8 cellular contexts compared by ENCODE assay signal in the genomic region with DNA sequence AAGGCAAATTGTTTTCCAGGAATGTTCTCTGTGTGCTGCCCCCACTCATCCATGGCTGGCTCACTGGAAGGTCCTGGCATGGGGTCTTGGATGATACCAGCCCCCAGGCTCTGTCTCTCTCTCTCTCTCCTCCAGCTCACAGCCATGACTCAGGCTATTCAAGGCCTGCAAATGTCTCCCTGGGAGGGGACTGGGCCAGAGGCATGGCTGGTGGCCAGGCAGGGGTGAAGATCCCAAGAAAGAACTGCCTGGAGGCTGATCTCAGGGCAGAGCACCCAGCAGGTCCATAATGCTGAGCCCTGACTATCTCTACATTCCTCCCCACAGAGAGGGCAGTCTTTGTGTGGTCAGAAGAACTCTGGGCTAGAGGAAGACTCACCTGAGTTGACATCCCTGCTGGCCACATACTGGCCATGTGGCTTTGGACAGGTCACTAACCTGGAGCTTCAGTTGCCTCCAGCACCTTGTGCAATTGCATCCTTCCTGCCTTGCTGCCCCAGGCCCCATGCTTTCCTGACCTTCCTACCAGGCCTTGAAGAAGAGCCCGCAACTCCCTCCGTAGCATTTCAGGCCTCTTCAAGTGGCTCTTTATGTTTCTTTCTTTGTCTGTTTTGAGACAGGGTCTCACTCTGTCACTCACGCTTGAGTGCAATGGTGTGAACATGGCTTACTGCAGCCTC.
DNase-seq lines count a peak whose midpoint lies in the region; ATAC-seq and TF ChIP-seq lines count a peak whose summit lies in the region.
"Had no signal": no experiment of that assay in that cellular context is flagged by ENCODE, and none has a peak within 500 bp of the region (broad histone marks: within the 10 kb centered on the region; RNA-seq: fewer than 3 reads in every experiment).

No MANE protein-coding gene starts in this region.

- POLR2A ChIA-PET in activated CD8-positive, alpha-beta T cell treated with anti-CD3 and anti-CD28 coated beads, Interleukin-2, amount 10 ng/mL, durations not matched to agents 7 days and 5 days (lab: Charles Lee), result no interaction called here

- no peak for TF ChIP-seq CTCF in mesothelial cell of epicardium (IDR thresholded peaks at IDR 0.05; ENCODE audit: unreplicated experiment)

- DNase-seq in NCI-H69 (lab: John Stamatoyannopoulos, UW), result peak; percentile 4
- DNase-seq in ecto neural progenitor cell (ENCODE audit: low spot score), result peak; percentile 41
- no peak for DNase-seq in mesothelial cell of epicardium (ENCODE audit: low spot score in 2 of 2, unreplicated experiment in 2 of 2)
- DNase-seq in effector CD8-positive, alpha-beta T cell (lab: John Stamatoyannopoulos, UW), result no peak
- no peak for DNase-seq in activated CD8-positive, alpha-beta T cell treated with anti-CD3 and anti-CD28 coated beads, Interleukin-2, amount 10 ng/mL, durations not matched to agents 7 days and 5 days
- DNase-seq in NCI-H1092 (lab: John Stamatoyannopoulos, UW), result no peak

- H3K27me3 Mint-ChIP-seq in mesothelial cell of epicardium (ENCODE audit: low read depth), result no peaks in the 10 kb centered on the region
- no peaks in the 10 kb centered on the region for H3K27me3 Mint-ChIP-seq in activated CD8-positive, alpha-beta T cell treated with anti-CD3 and anti-CD28 coated beads, Interleukin-2, amount 10 ng/mL, durations not matched to agents 7 days and 5 days (ENCODE audit: low read depth)

- H3K36me3 ChIP-seq in urinary bladder (ENCODE audit: insufficient read depth), result no peaks in the 10 kb centered on the region

- H3K4me1 Mint-ChIP-seq in mesothelial cell of epicardium, result peaks cover 65% of the 10 kb centered on the region
- peaks cover 10% of the 10 kb centered on the region for H3K4me1 Mint-ChIP-seq in activated CD8-positive, alpha-beta T cell treated with anti-CD3 and anti-CD28 coated beads, Interleukin-2, amount 10 ng/mL, durations not matched to agents 7 days and 5 days (ENCODE audit: low read depth)

- no peak overlapping the region for H3K4me3 Mint-ChIP-seq in mesothelial cell of epicardium
- H3K4me3 Mint-ChIP-seq in activated CD8-positive, alpha-beta T cell treated with anti-CD3 and anti-CD28 coated beads, Interleukin-2, amount 10 ng/mL, durations not matched to agents 7 days and 5 days, result no peak overlapping the region

- no peak overlapping the region for H3K4me3 ChIP-seq in urinary bladder (ENCODE audit: low read depth, low read length)

- H3K27ac ChIP-seq in urinary bladder (ENCODE audit: low read depth), result peak overlapping the region; percentile 58

- no peaks in the 10 kb centered on the region for H3K9me3 Mint-ChIP-seq in mesothelial cell of epicardium
- H3K9me3 Mint-ChIP-seq in activated CD8-positive, alpha-beta T cell treated with anti-CD3 and anti-CD28 coated beads, Interleukin-2, amount 10 ng/mL, durations not matched to agents 7 days and 5 days (ENCODE audit: insufficient read depth), result no peaks in the 10 kb centered on the region
- H3K9me3 Mint-ChIP-seq: activated T-helper 2 cell treated with anti-CD3 and anti-CD28 coated beads, Interferon-gamma antibody, Interleukin-2, Interleukin-4, amounts not matched to agents 10 μg/mL and 5 μg/mL and 100 μg/mL, durations not matched to agents 14 hours and 24 hours and 36 hours had no signal

- no peak for ATAC-seq in activated CD8-positive, alpha-beta T cell treated with anti-CD3 and anti-CD28 coated beads, Interleukin-2, amount 10 ng/mL, durations not matched to agents 7 days and 5 days

- CTCF ChIA-PET in activated CD8-positive, alpha-beta T cell treated with anti-CD3 and anti-CD28 coated beads, Interleukin-2, amount 10 ng/mL, durations not matched to agents 7 days and 5 days (lab: Charles Lee), result no interaction called here

- peak overlapping the region; percentile 91 for H3K27ac Mint-ChIP-seq in mesothelial cell of epicardium
- no peak overlapping the region for H3K27ac Mint-ChIP-seq in activated CD8-positive, alpha-beta T cell treated with anti-CD3 and anti-CD28 coated beads, Interleukin-2, amount 10 ng/mL, durations not matched to agents 7 days and 5 days
- H3K27ac Mint-ChIP-seq: activated T-helper 2 cell treated with anti-CD3 and anti-CD28 coated beads, Interferon-gamma antibody, Interleukin-2, Interleukin-4, amounts not matched to agents 10 μg/mL and 5 μg/mL and 100 μg/mL, durations not matched to agents 14 hours and 24 hours and 36 hours had no signal

- H3K4me1 ChIP-seq in urinary bladder (ENCODE audit: insufficient read depth), result no peaks in the 10 kb centered on the region

- WGBS in urinary bladder, result 98% methylated on average over 3 of the region's 3 CpGs

- H3K36me3 Mint-ChIP-seq in mesothelial cell of epicardium, result no peaks in the 10 kb centered on the region
- no peaks in the 10 kb centered on the region for H3K36me3 Mint-ChIP-seq in activated CD8-positive, alpha-beta T cell treated with anti-CD3 and anti-CD28 coated beads, Interleukin-2, amount 10 ng/mL, durations not matched to agents 7 days and 5 days (ENCODE audit: low read depth)

Comparison
In these comparisons a context has a peak if more than half of its experiments do, and no peak if none do; other contexts are left out.
1. DNase-seq: peak in NCI-H69 (single experiment) and ecto neural progenitor cell (single experiment); none in mesothelial cell of epicardium (0 of 2), effector CD8-positive, alpha-beta T cell (single experiment), activated CD8-positive, alpha-beta T cell treated with anti-CD3 and anti-CD28 coated beads, Interleukin-2, amount 10 ng/mL, durations not matched to agents 7 days and 5 days (single experiment) and NCI-H1092 (single experiment).